In the genomic region with DNA sequence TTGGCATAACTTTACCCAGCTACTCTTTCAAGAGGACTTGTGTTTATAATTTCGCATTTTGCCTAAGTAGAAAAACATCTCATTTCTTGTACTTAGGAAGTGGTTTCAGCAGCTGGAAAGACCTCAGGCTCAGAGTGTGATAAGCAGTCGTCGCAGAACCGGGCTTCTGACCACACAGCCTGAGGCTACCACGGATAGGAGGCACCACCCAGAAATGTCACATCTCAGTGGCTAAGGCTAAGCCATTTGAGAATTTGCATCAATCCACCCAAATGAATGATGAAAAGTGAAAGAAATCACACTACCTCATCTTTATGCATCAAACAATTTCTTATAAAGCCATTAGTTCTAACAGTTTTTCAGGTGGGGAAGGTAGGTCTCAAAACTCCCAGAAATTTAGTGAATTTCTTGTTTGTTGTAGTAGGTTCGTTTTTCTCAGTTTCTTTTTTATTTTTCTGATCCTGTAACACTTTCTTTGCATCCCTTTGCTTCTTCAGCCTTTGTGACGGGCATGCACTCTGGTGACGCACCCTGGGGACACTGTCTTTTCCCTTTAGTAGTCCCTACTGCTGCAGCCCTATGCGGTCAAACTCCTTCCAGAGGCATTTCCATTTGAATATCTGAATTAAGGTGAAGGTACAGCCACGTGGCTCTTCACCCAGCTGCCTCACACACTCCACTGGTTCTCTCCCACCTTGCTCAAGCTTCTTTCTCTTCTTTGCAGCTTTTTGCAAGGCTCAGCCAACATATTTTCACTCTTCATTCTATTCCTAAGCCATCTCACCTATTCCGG, we compare ENCODE assay signal across 8 cellular contexts.
DNase-seq lines count a peak whose midpoint lies in the region; ATAC-seq and TF ChIP-seq lines count a peak whose summit lies in the region.

No MANE protein-coding gene starts in this region.

- ATAC-seq in GM18861 (IDR thresholded peaks at IDR 0.05; ENCODE audit: unreplicated experiment) (peak; percentile 75), HG03039 (IDR thresholded peaks at IDR 0.05; ENCODE audit: unreplicated experiment) (peak; percentile 43)

- H3K27ac ChIP-seq in BLaER1 = no peak overlapping the region
- no peak overlapping the region for H3K27ac ChIP-seq in PC-9

- no peaks in the 10 kb centered on the region for H3K9me2 ChIP-seq in PC-9 (ENCODE audit: insufficient read depth)

- H3K4me3 ChIP-seq in BLaER1 (peak overlapping the region; percentile 29; the same call in 1 of the 2 replicates), PC-9 (no peak overlapping the region), foreskin fibroblast (ENCODE audit: low read depth in 1 of 2, low read length in 2 of 2) (no peak overlapping the region)

- H3F3A ChIP-seq in PC-9 (ENCODE audit: insufficient read depth, low read depth) = peaks cover 4% of the 10 kb centered on the region; the same call in 1 of the 2 replicates

- BruUV-seq in PC-9 (replicated peaks; lab: Mats Ljungman, UMichigan) = no TSS peak

- H3K4me2 ChIP-seq in BLaER1 (peak overlapping the region; percentile 82), PC-9 (peak overlapping the region; percentile 38)

- no peaks in the 10 kb centered on the region for H4K20me1 ChIP-seq in BLaER1
- no peaks in the 10 kb centered on the region for H4K20me1 ChIP-seq in PC-9 (ENCODE audit: insufficient read depth)

- TF ChIP-seq CTCF in PC-9 (conservative IDR thresholded peaks at IDR 0.05) (no peak), foreskin fibroblast (IDR thresholded peaks at IDR 0.05; ENCODE audit: low read depth, low read length) (no peak)

- no peaks in the 10 kb centered on the region for H3K79me2 ChIP-seq in PC-9 (ENCODE audit: low read depth)

- no peaks in the 10 kb centered on the region for H3K9me3 ChIP-seq in BLaER1
- no peaks in the 10 kb centered on the region for H3K9me3 ChIP-seq in PC-9 (ENCODE audit: insufficient read depth, low read depth)

- POLR2A ChIA-PET in PC-9 (lab: Charles Lee; ENCODE audit: unreplicated experiment) = interaction anchor here (0.5 to 0.6 kb wide), 2 partner anchors 69 to 637 kb away, joined by 4 to 5 read pairs; partner anchors contain the start of gene MAP3K8
- POLR2A ChIA-PET in HEK293T (lab: Yijun Ruan, JAX) = no interaction called here

- peak overlapping the region; percentile 13; the same call in 1 of the 2 replicates for H3K9ac ChIP-seq in BLaER1

- H3K4me1 ChIP-seq in BLaER1 = peaks cover 33% of the 10 kb centered on the region
- peaks cover 15% of the 10 kb centered on the region for H3K4me1 ChIP-seq in PC-9 (replicated peaks; ENCODE audit: insufficient read depth)

- H3K36me3 ChIP-seq in BLaER1 = no peaks in the 10 kb centered on the region
- no peaks in the 10 kb centered on the region for H3K36me3 ChIP-seq in PC-9 (ENCODE audit: low read depth)

- intact Hi-C loops in PC-9 (cut with micrococcal nuclease; ENCODE audit: unreplicated experiment) = no loop called here

- CTCF ChIA-PET in PC-9 (lab: Charles Lee) = no interaction called here
- CTCF ChIA-PET in HEK293T (lab: Yijun Ruan, JAX) = no interaction called here

- H2AFZ ChIP-seq in PC-9 = no peak overlapping the region

- DNase-seq in PC-9 (peak; percentile 54 to 55), foreskin fibroblast (peak; percentile 7 to 48), NCI-H2107 treated with DMSO at 0.1 percent for 48 hours (lab: John Stamatoyannopoulos, UW; ENCODE audit: unreplicated experiment) (no peak), NCI-H1694 (lab: John Stamatoyannopoulos, UW) (no peak), HEK293T (ENCODE audit: extremely low spot score) (no peak)

- no peaks in the 10 kb centered on the region for H3K27me3 ChIP-seq in BLaER1
- no peaks in the 10 kb centered on the region for H3K27me3 ChIP-seq in PC-9 (ENCODE audit: insufficient read depth, low read depth)

TF ChIP-seq in HEK293T, 16 proteins besides CTCF, POLR2A, EP300 and RAD21:
- TF ChIP-seq TARDBP (IDR thresholded peaks at IDR 0.05) (no peak), SUZ12 (IDR thresholded peaks at IDR 0.05) (no peak), ARNT (IDR thresholded peaks at IDR 0.05) (no peak), FOXM1 (IDR thresholded peaks at IDR 0.05; ENCODE audit: borderline replicate concordance) (no peak), ELF4 (IDR thresholded peaks at IDR 0.05) (no peak), CTBP1 (IDR thresholded peaks at IDR 0.05; ENCODE audit: borderline replicate concordance) (no peak), L3MBTL2 (conservative IDR thresholded peaks at IDR 0.05) (no peak)

Comparison
In these comparisons a context has a peak if more than half of its experiments do, and no peak if none do; other contexts are left out.
1. DNase-seq: peak in PC-9 (2 of 2) and foreskin fibroblast (2 of 2); none in NCI-H2107 treated with DMSO at 0.1 percent for 48 hours (single experiment), NCI-H1694 (single experiment) and HEK293T (single experiment).